Comparison of ENCODE assay signal across 18 cellular contexts in genomic region chr7:156703773-156704482, GRCh38.
A peak's percentile ranks its signal among the peaks of the same experiment; 100 is the strongest.
DNase-seq lines count a peak whose midpoint lies in the region; ATAC-seq, FAIRE-seq and TF ChIP-seq lines count a peak whose summit lies in the region.
"Had no signal": no experiment of that assay in that cellular context is flagged by ENCODE, and none has a peak within 500 bp of the region (broad histone marks: within the 10 kb centered on the region; RNA-seq: fewer than 3 reads in every experiment).

No MANE protein-coding gene starts in this region.

- H3K18ac ChIP-seq in H1 (ENCODE audit: extremely low read depth, low read length) = no peak overlapping the region

- no peak overlapping the region for H4K91ac ChIP-seq in H1 (replicated peaks; ENCODE audit: insufficient read length, low read length)

- H3K4me1 Mint-ChIP-seq in WTC11 = no peaks in the 10 kb centered on the region

- CTCF ChIA-PET in H1 (lab: Charles Lee; ENCODE audit: partially characterized antibody) (no interaction called here), WTC11 (lab: Charles Lee) (interaction anchor here (0.7 kb wide), 1 partner anchor 99 kb away, joined by 3 read pairs; no protein-coding TSS in a partner anchor)

- peaks cover 35 to 67% (median 48%) of the 10 kb centered on the region in 11 experiments for H3K36me3 ChIP-seq in BLaER1 treated with 17β-estradiol and CSF1 and Interleukin-3, amounts not matched to agents 10 nM and 100 nM
- no peaks in the 10 kb centered on the region; a peak in 1 of 8 replicates for H3K36me3 ChIP-seq in H1 (ENCODE audit: control insufficient read depth in 2 of 4, insufficient read depth in 4 of 4, low read length in 3 of 4)

- no peaks in the 10 kb centered on the region for H3K79me2 ChIP-seq in H1 (ENCODE audit: control insufficient read depth in 1 of 2, insufficient read depth in 2 of 2, low read length in 2 of 2)

- H3K27ac ChIP-seq in BLaER1 treated with 17β-estradiol and CSF1 and Interleukin-3, amounts not matched to agents 10 nM and 100 nM = no peak overlapping the region
- no peak overlapping the region for H3K27ac ChIP-seq in H1 (ENCODE audit: low read depth, low read length)

- H4K8ac ChIP-seq in H1 (ENCODE audit: extremely low read depth, insufficient read depth, low read length) = no peak overlapping the region

- H3K9me3 Mint-ChIP-seq in WTC11 = peaks cover 26% of the 10 kb centered on the region

- no peaks in the 10 kb centered on the region for H3K27me3 ChIP-seq in BLaER1 treated with 17β-estradiol and CSF1 and Interleukin-3, amounts not matched to agents 10 nM and 100 nM
- no peaks in the 10 kb centered on the region for H3K27me3 ChIP-seq in H1 (replicated peaks in 1 of 4; ENCODE audit: control insufficient read depth in 3 of 4, extremely low read depth in 1 of 4, insufficient read depth in 3 of 4, low read length in 3 of 4)

- H4K20me1 ChIP-seq in BLaER1 treated with 17β-estradiol and CSF1 and Interleukin-3, amounts not matched to agents 10 nM and 100 nM = no peaks in the 10 kb centered on the region
- peaks cover 0 to 2% of the 10 kb centered on the region in 2 experiments for H4K20me1 ChIP-seq in H1 (replicated peaks in 1 of 2; ENCODE audit: control insufficient read depth in 1 of 2, insufficient read depth in 2 of 2, low read length in 2 of 2)

- in situ Hi-C loops in KBM-7 (cut with MboI; ENCODE audit: low pct_unique_long_range_greater_than_20kb, low sequenced_read_pairs) = no loop called here

- H3K14ac ChIP-seq in H1 (ENCODE audit: insufficient read length) = no peak overlapping the region

- H2AFZ ChIP-seq in H1 (ENCODE audit: low read length) = no peak overlapping the region

- POLR2A ChIA-PET in H1 (lab: Charles Lee; ENCODE audit: partially characterized antibody) (no interaction called here), WTC11 (lab: Charles Lee) (interaction anchor here (0.5 kb wide), 1 partner anchor 434 kb away, joined by 3 read pairs; no protein-coding TSS in a partner anchor)

- no peak for TF ChIP-seq RAD21 in H1 (IDR thresholded peaks at IDR 0.05 in 1 of 2, conservative IDR thresholded peaks at IDR 0.05 in 1 of 2; ENCODE audit: low read depth in 2 of 2, low read length in 2 of 2)

- H2BK15ac ChIP-seq in H1 (ENCODE audit: low read length) = no peak overlapping the region

- ATAC-seq in GM18868 (IDR thresholded peaks at IDR 0.05; ENCODE audit: unreplicated experiment) (peak; percentile 88), WTC11 (no peak), GM21723 (IDR thresholded peaks at IDR 0.05; ENCODE audit: unreplicated experiment) (no peak)
- ATAC-seq: activated T-cell treated with anti-CD3 and anti-CD28 coated beads, Interleukin-2, amount 50 U/mL, for 4 hours; stimulated activated memory B cell treated with anti-CD40 and anti-IgM and Interleukin-4, amounts not matched to agents 10 μg/mL and 1 μg/mL and 100 μg/mL, for 72 hours had no signal

- H3K4me3 ChIP-seq in BLaER1 treated with 17β-estradiol and CSF1 and Interleukin-3, amounts not matched to agents 10 nM and 100 nM = no peak overlapping the region
- H3K4me3 ChIP-seq in H1 (ENCODE audit: extremely low read depth in 1 of 4, insufficient read depth in 2 of 4, low read depth in 3 of 4, low read length in 4 of 4) = no peak overlapping the region

- no peaks in the 10 kb centered on the region for H3K27me3 Mint-ChIP-seq in WTC11 (ENCODE audit: low read depth)
- H3K27me3 Mint-ChIP-seq: activated CD4-positive, alpha-beta T cell treated with anti-CD3 and anti-CD28 coated beads, Interleukin-2, amount 10 ng/mL, durations not matched to agents 7 days and 5 days; stimulated activated memory B cell treated with anti-CD40 and anti-IgM and Interleukin-4, amounts not matched to agents 10 μg/mL and 1 μg/mL and 100 μg/mL, for 72 hours had no signal

- H3K23ac ChIP-seq in H1 (ENCODE audit: insufficient read length) = no peak overlapping the region

- no peak overlapping the region for H3K4ac ChIP-seq in H1 (replicated peaks; ENCODE audit: insufficient read length, low read depth, low read length)

- H4K5ac ChIP-seq in H1 (ENCODE audit: insufficient read length, low read depth, low read length) = no peak overlapping the region

- no peak for TF ChIP-seq EP300 in H1 (IDR thresholded peaks at IDR 0.05; ENCODE audit: borderline replicate concordance in 1 of 2, low read depth in 2 of 2, low read length in 2 of 2)

- H3K23me2 ChIP-seq in H1 (ENCODE audit: low read depth, low read length) = no peaks in the 10 kb centered on the region

- H3K36me3 Mint-ChIP-seq in WTC11 = peaks cover 32% of the 10 kb centered on the region

- no peak overlapping the region for H2AK5ac ChIP-seq in H1 (ENCODE audit: low read depth, low read length)

- H2BK20ac ChIP-seq in H1 (ENCODE audit: low read length) = no peak overlapping the region

- H2BK120ac ChIP-seq in H1 (replicated peaks; ENCODE audit: low read depth, low read length) = no peak overlapping the region

- peaks cover 0 to 12% (median 9%) of the 10 kb centered on the region in 10 experiments; a peak in 17 of 20 replicates for H3K4me1 ChIP-seq in BLaER1 treated with 17β-estradiol and CSF1 and Interleukin-3, amounts not matched to agents 10 nM and 100 nM
- no peaks in the 10 kb centered on the region for H3K4me1 ChIP-seq in H1 (replicated peaks in 1 of 4; ENCODE audit: control insufficient read depth in 3 of 4, insufficient read depth in 4 of 4, low read length in 3 of 4)

- H3K56ac ChIP-seq in H1 (replicated peaks; ENCODE audit: insufficient read length, low read depth, low read length) = no peak overlapping the region

- H3K4me3 Mint-ChIP-seq in WTC11 = no peak overlapping the region
- H3K4me3 Mint-ChIP-seq: activated CD4-positive, alpha-beta T cell treated with anti-CD3 and anti-CD28 coated beads, Interleukin-2, amount 10 ng/mL, durations not matched to agents 7 days and 5 days; activated T-cell treated with anti-CD3 and anti-CD28 coated beads, Interleukin-2, amount 50 U/mL, for 4 hours; stimulated activated memory B cell treated with anti-CD40 and anti-IgM and Interleukin-4, amounts not matched to agents 10 μg/mL and 1 μg/mL and 100 μg/mL, for 72 hours had no signal

- no peak overlapping the region for H3K27ac Mint-ChIP-seq in WTC11
- H3K27ac Mint-ChIP-seq: activated CD4-positive, alpha-beta T cell treated with anti-CD3 and anti-CD28 coated beads, Interleukin-2, amount 10 ng/mL, durations not matched to agents 7 days and 5 days; stimulated activated memory B cell treated with anti-CD40 and anti-IgM and Interleukin-4, amounts not matched to agents 10 μg/mL and 1 μg/mL and 100 μg/mL, for 72 hours had no signal

- TF ChIP-seq CTCF in H1 (IDR thresholded peaks at IDR 0.05; ENCODE audit: control extremely low read depth in 1 of 3, insufficient read depth in 1 of 3, low read depth in 1 of 3, low read length in 3 of 3) (no peak), WTC11 (IDR thresholded peaks at IDR 0.05) (no peak)

- WGBS in H1 (ENCODE audit: extremely low coverage in 1 of 2, insufficient coverage in 1 of 2, insufficient read length in 1 of 2, insufficient replicate concordance in 2 of 2, low coverage in 1 of 2, low lambda C conversion rate in 2 of 2, missing lambda C conversion rate in 1 of 2), 2 experiments = 73% methylated on average over 5 of the region's 5 CpGs; no CpG with 5 or more reads in 1 of the 2 experiments

- no peaks in the 10 kb centered on the region for H3K79me1 ChIP-seq in H1 (ENCODE audit: low read depth, low read length)

- H3K9ac ChIP-seq in BLaER1 treated with 17β-estradiol and CSF1 and Interleukin-3, amounts not matched to agents 10 nM and 100 nM = no peak overlapping the region
- H3K9ac ChIP-seq in H1 (replicated peaks in 1 of 4; ENCODE audit: extremely low read depth in 1 of 4, low read depth in 3 of 4, low read length in 3 of 4) = no peak overlapping the region

- peak overlapping the region in 9 of 11 experiments; percentile 5 to 69 (median 57); a peak in 17 of 22 replicates for H3K4me2 ChIP-seq in BLaER1 treated with 17β-estradiol and CSF1 and Interleukin-3, amounts not matched to agents 10 nM and 100 nM
- H3K4me2 ChIP-seq in H1 (ENCODE audit: insufficient read depth in 1 of 2, low read depth in 2 of 2, low read length in 2 of 2) = no peak overlapping the region

- FAIRE-seq in H1 (lab: Jason Lieb, UNC) (no peak), GM19239 (lab: Jason Lieb, UNC) (no peak)
- FAIRE-seq: D721Med, endothelial cell of umbilical vein had no signal

- DNase-seq in KBM-7 (peak; percentile 57), H1 (ENCODE audit: low read depth in 1 of 2, low spot score in 2 of 2) (no peak), WTC11 (ENCODE audit: low spot score) (no peak), AG20443 (ENCODE audit: low spot score) (no peak), GM19239 (ENCODE audit: insufficient read length, low spot score) (no peak)
- DNase-seq: activated CD4-positive, alpha-beta T cell treated with anti-CD3 and anti-CD28 coated beads, Interleukin-2, amount 10 ng/mL, durations not matched to agents 7 days and 5 days; activated T-cell treated with anti-CD3 and anti-CD28 coated beads, Interleukin-2, amount 50 U/mL, for 4 hours; mesenchymal stem cell; NCI-H1092; SHP77 treated with DMSO at 0.1 percent for 48 hours; T1000; trophoblast cell had no signal

- H2BK12ac ChIP-seq in H1 (ENCODE audit: low read depth, low read length) = 0 out of 2 replicates have a peak overlapping the region, but pooled peaks have one; percentile 39

- H3K9me3 ChIP-seq in BLaER1 treated with 17β-estradiol and CSF1 and Interleukin-3, amounts not matched to agents 10 nM and 100 nM (replicated peaks in 1 of 11) = peaks cover 48 to 60% (median 54%) of the 10 kb centered on the region in 11 experiments
- H3K9me3 ChIP-seq in H1 (ENCODE audit: insufficient read depth in 2 of 2, low read depth in 1 of 2, low read length in 1 of 2) = peaks cover 0 to 4% of the 10 kb centered on the region in 2 experiments; a peak in 1 of 4 replicates

- TF ChIP-seq POLR2A in H1 (IDR thresholded peaks at IDR 0.05; ENCODE audit: control extremely low read depth in 1 of 2, low read depth in 2 of 2, low read length in 2 of 2) = no peak

- H2BK5ac ChIP-seq in H1 (ENCODE audit: low read depth, low read length) = no peak overlapping the region; the same call in 1 of the 2 replicates

TF ChIP-seq in H1, 55 proteins besides CTCF, POLR2A, EP300 and RAD21 (continues in another document):
- no peak for TF ChIP-seq TCF12 (IDR thresholded peaks at IDR 0.05; ENCODE audit: low read depth, low read length)
- TF ChIP-seq, protein P1, sequence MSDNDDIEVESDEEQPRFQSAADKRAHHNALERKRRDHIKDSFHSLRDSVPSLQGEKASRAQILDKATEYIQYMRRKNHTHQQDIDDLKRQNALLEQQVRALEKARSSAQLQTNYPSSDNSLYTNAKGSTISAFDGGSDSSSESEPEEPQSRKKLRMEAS (IDR thresholded peaks at IDR 0.05) = no peak
- no peak for TF ChIP-seq GTF2F1 (IDR thresholded peaks at IDR 0.05; ENCODE audit: borderline replicate concordance, low read depth, low read length)

Comparison
In these comparisons a context has a peak if more than half of its experiments do, and no peak if none do; other contexts are left out.
1. H3K4me2 ChIP-seq: peak in BLaER1 treated with 17β-estradiol and CSF1 and Interleukin-3, amounts not matched to agents 10 nM and 100 nM (9 of 11); none in H1 (0 of 2).